Comparison of ENCODE assay signal across 8 cellular contexts in the genomic region with DNA sequence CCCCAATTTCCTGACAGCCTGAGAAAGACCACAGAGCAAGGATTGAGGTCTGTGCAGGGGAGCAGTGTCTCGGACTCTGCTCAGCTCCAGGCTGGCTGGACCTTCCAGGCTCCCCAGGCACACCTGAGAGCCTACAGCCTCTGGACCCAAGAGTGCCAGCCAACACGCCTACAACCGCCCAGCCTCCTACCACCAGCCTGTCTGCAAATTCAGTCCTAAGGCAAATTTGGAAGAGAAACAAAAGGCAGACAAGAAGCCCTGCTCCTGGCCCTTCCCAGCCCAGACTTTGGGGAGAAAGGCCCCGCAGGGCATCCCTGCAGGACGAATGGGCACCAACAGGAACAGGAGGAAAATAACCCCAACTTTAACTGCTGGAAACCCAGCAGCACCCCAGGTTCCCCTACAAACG. TPM values are rescaled to one million over a fixed set of nuclear protein-coding genes. Genes with fewer than 3 reads are reported as not detected.
A peak's percentile ranks its signal among the peaks of the same experiment; 100 is the strongest.
DNase-seq lines count a peak whose midpoint lies in the region; ATAC-seq and TF ChIP-seq lines count a peak whose summit lies in the region.

No MANE protein-coding gene starts in this region.

- H3K79me2 ChIP-seq in PC-9 (ENCODE audit: low read depth): peaks cover 61% of the 10 kb centered on the region

- in situ Hi-C loops in GM13976 (cut with MboI; ENCODE audit: low sequenced_read_pairs, unreplicated experiment): no loop called here

- CTCF ChIA-PET in CD4-positive, alpha-beta memory T cell (lab: Charles Lee; ENCODE audit: partially characterized antibody): no interaction called here
- CTCF ChIA-PET in PC-9 (lab: Charles Lee): no interaction called here

- H3K9me2 ChIP-seq in PC-9 (ENCODE audit: insufficient read depth): no peaks in the 10 kb centered on the region

- no peaks in the 10 kb centered on the region for H3K36me3 ChIP-seq in CD4-positive, alpha-beta memory T cell (ENCODE audit: insufficient read depth, low read length)
- H3K36me3 ChIP-seq in PC-9 (ENCODE audit: low read depth): no peaks in the 10 kb centered on the region

- ATAC-seq in GM19463 (IDR thresholded peaks at IDR 0.05; ENCODE audit: unreplicated experiment): no peak

- no peaks in the 10 kb centered on the region for H3K9me3 ChIP-seq in CD4-positive, alpha-beta memory T cell (ENCODE audit: control insufficient read depth in 1 of 2, low read length in 2 of 2)
- no peaks in the 10 kb centered on the region for H3K9me3 ChIP-seq in PC-9 (ENCODE audit: insufficient read depth, low read depth)

- H3K9me3 Mint-ChIP-seq in CD4-positive, alpha-beta memory T cell: no peaks in the 10 kb centered on the region
- no peaks in the 10 kb centered on the region for H3K9me3 Mint-ChIP-seq in nephron progenitor cell

- intact Hi-C loops in CD4-positive, alpha-beta memory T cell (cut with micrococcal nuclease): no loop called here
- intact Hi-C loops in PC-9 (cut with micrococcal nuclease; ENCODE audit: unreplicated experiment): loop anchor here (1.0 to 10.0 kb wide), 2 partner anchors 11 to 432 kb away; partner anchors contain the start of gene AMMECR1L

- H3F3A ChIP-seq in PC-9 (ENCODE audit: insufficient read depth, low read depth): no peaks in the 10 kb centered on the region; the same call in 1 of the 2 replicates

- peaks cover 59% of the 10 kb centered on the region for H4K20me1 ChIP-seq in PC-9 (ENCODE audit: insufficient read depth)

- H3K4me1 ChIP-seq in CD4-positive, alpha-beta memory T cell (ENCODE audit: insufficient read depth, low read length): peaks cover 45% of the 10 kb centered on the region
- peaks cover 6% of the 10 kb centered on the region for H3K4me1 ChIP-seq in PC-9 (replicated peaks; ENCODE audit: insufficient read depth)

- no peak overlapping the region for H2AFZ ChIP-seq in PC-9

- peak overlapping the region in 1 of 2 donors; percentile 55 for H3K4me3 ChIP-seq in CD4-positive, alpha-beta memory T cell (ENCODE audit: low read length in 2 of 2)
- peak overlapping the region; percentile 96 for H3K4me3 ChIP-seq in PC-9
- peak overlapping the region; percentile 74 for H3K4me3 ChIP-seq in epithelial cell of esophagus (ENCODE audit: low read length)

- no peak overlapping the region for H3K27ac ChIP-seq in CD4-positive, alpha-beta memory T cell (ENCODE audit: low read depth, low read length)
- no peak overlapping the region for H3K27ac ChIP-seq in PC-9

- peak overlapping the region; percentile 83 to 89 (median 85) for H3K4me3 Mint-ChIP-seq in CD4-positive, alpha-beta memory T cell
- peak overlapping the region; percentile 89 for H3K4me3 Mint-ChIP-seq in nephron progenitor cell

- no peaks in the 10 kb centered on the region for H3K27me3 ChIP-seq in CD4-positive, alpha-beta memory T cell (ENCODE audit: insufficient read depth, low read length)
- H3K27me3 ChIP-seq in PC-9 (ENCODE audit: insufficient read depth, low read depth): no peaks in the 10 kb centered on the region

- no peak for DNase-seq in CD4-positive, alpha-beta memory T cell
- DNase-seq in PC-9 (no peak), epithelial cell of esophagus (ENCODE audit: low read depth) (no peak), nephron progenitor cell (no peak), HuH-7 (ENCODE audit: low spot score) (no peak), CD1c-positive myeloid dendritic cell (ENCODE audit: extremely low spot score) (no peak), GM13976 (ENCODE audit: low spot score) (no peak)

- no peaks in the 10 kb centered on the region for H3K36me3 Mint-ChIP-seq in CD4-positive, alpha-beta memory T cell
- peaks cover 6% of the 10 kb centered on the region for H3K36me3 Mint-ChIP-seq in nephron progenitor cell (ENCODE audit: low read depth)

- no TSS peak for BruUV-seq in PC-9 (replicated peaks; lab: Mats Ljungman, UMichigan)

- peak overlapping the region; percentile 98 for H3K4me2 ChIP-seq in PC-9

- H3K27ac Mint-ChIP-seq in CD4-positive, alpha-beta memory T cell: peak overlapping the region in 1 of 7 donors; percentile 72
- peak overlapping the region; percentile 71 for H3K27ac Mint-ChIP-seq in nephron progenitor cell

- TF ChIP-seq CTCF in PC-9 (conservative IDR thresholded peaks at IDR 0.05): no peak
- no peak for TF ChIP-seq CTCF in epithelial cell of esophagus (IDR thresholded peaks at IDR 0.05; ENCODE audit: insufficient read depth, low read depth, low read length, missing control alignments)
- TF ChIP-seq CTCF in nephron progenitor cell (IDR thresholded peaks at IDR 0.05): no peak
- TF ChIP-seq CTCF in GM13976 (IDR thresholded peaks at IDR 0.05; ENCODE audit: borderline replicate concordance, control extremely low read depth, extremely low read depth, insufficient read depth, missing control alignments): no peak

- no peaks in the 10 kb centered on the region for H3K27me3 Mint-ChIP-seq in CD4-positive, alpha-beta memory T cell
- peaks cover 34% of the 10 kb centered on the region for H3K27me3 Mint-ChIP-seq in nephron progenitor cell (ENCODE audit: low read depth, poor library complexity)

- peaks cover 20 to 64% (median 48%) of the 10 kb centered on the region in 4 donors for H3K4me1 Mint-ChIP-seq in CD4-positive, alpha-beta memory T cell
- H3K4me1 Mint-ChIP-seq in nephron progenitor cell: peaks cover 50% of the 10 kb centered on the region

- POLR2A ChIA-PET in CD4-positive, alpha-beta memory T cell (lab: Charles Lee; ENCODE audit: partially characterized antibody): no interaction called here
- POLR2A ChIA-PET in PC-9 (lab: Charles Lee; ENCODE audit: unreplicated experiment): no interaction called here

RNA-seq across cellular contexts. Expression of gene HS6ST1, which starts 1.9 kb away (rescaled TPM):
- total RNA-seq in CD4-positive, alpha-beta memory T cell: 10 to 100 TPM; 12.4 to 13.3 TPM
- 1 to 10 TPM; 1.2 to 4.4 TPM for polyA plus RNA-seq in CD4-positive, alpha-beta memory T cell
- total RNA-seq in PC-9 (2021): 20.2 and 26.2 TPM in 2 replicates
